ENCODE assay signal across 14 cellular contexts in genomic region chr9:127580371-127580770, GRCh38. TPM values are rescaled to one million over a fixed set of nuclear protein-coding genes. Genes with fewer than 3 reads are reported as not detected.
DNase-seq lines count a peak whose midpoint lies in the region; ATAC-seq and TF ChIP-seq lines count a peak whose summit lies in the region.
"Had no signal": no experiment of that assay in that cellular context is flagged by ENCODE, and none has a peak within 500 bp of the region (broad histone marks: within the 10 kb centered on the region; RNA-seq: fewer than 3 reads in every experiment).

No MANE protein-coding gene starts in this region.

- in situ Hi-C loops in GM23248 (cut with MboI), result no loop called here

- H3K9me2 ChIP-seq in GM23248 (ENCODE audit: insufficient read depth), result no peaks in the 10 kb centered on the region

- H3K4me2 ChIP-seq in BLaER1, result peak overlapping the region; percentile 40
- H3K4me2 ChIP-seq in GM23248 (ENCODE audit: unreplicated experiment), result peak overlapping the region; percentile 53
- H3K4me2 ChIP-seq in skeletal muscle satellite cell (ENCODE audit: low read length), result peak overlapping the region; percentile 92

- 82 to 85% methylated on average over 8 of the region's 8 CpGs for WGBS in GM23248 (ENCODE audit: low coverage in 1 of 2, low lambda C conversion rate in 2 of 2, missing lambda C conversion rate in 2 of 2), 2 experiments
- 62 to 72% methylated on average over 3 to 8 of the region's 8 CpGs for WGBS in body of pancreas, 2 donors

- no peak overlapping the region for H2AFZ ChIP-seq in GM23248

- H3K27me3 Mint-ChIP-seq in immature natural killer cell (ENCODE audit: low read depth in 3 of 3), result peaks cover 0 to 7% (median 0%) of the 10 kb centered on the region in 3 donors

- H3K36me3 ChIP-seq in BLaER1 (no peaks in the 10 kb centered on the region), GM23248 (ENCODE audit: low read depth) (no peaks in the 10 kb centered on the region), body of pancreas (replicated peaks in 1 of 2; ENCODE audit: insufficient read depth in 1 of 2, low read depth in 2 of 2) (no peaks in the 10 kb centered on the region), skeletal muscle satellite cell (ENCODE audit: insufficient read depth, low read length) (peaks cover 5% of the 10 kb centered on the region)

- TF ChIP-seq CTCF in body of pancreas (IDR thresholded peaks at IDR 0.05), result no peak

- H3K4me3 ChIP-seq in BLaER1, result no peak overlapping the region
- peak overlapping the region; percentile 74; the same call in 1 of the 2 replicates for H3K4me3 ChIP-seq in GM23248
- H3K4me3 ChIP-seq in body of pancreas, result no peak overlapping the region
- peak overlapping the region; percentile 72 for H3K4me3 ChIP-seq in skeletal muscle satellite cell (ENCODE audit: low read length)

- H3K27ac ChIP-seq in BLaER1, result no peak overlapping the region
- H3K27ac ChIP-seq in GM23248, result no peak overlapping the region
- H3K27ac ChIP-seq in body of pancreas, result peak overlapping the region in 3 of 4 donors; percentile 86 to 96 (median 94)

- DNase-seq in GM23248, result no peak
- no peak for DNase-seq in body of pancreas
- no peak for DNase-seq in immature natural killer cell
- no peak for DNase-seq in COLO829 (ENCODE audit: low spot score)
- DNase-seq in COLO668 (lab: John Stamatoyannopoulos, UW; ENCODE audit: unreplicated experiment), result no peak
- DNase-seq: activated effector memory CD4-positive, alpha-beta T cell treated with anti-CD3 and anti-CD28 coated beads, Interleukin-2, amount 50 U/mL, for 16 hours; aorta; CD4-positive, CD25-positive, alpha-beta regulatory T cell; DMS79 treated with DMSO at 0.1 percent for 48 hours; NCI-H1694 treated with DMSO at 0.1 percent for 48 hours; stimulated activated CD4-positive, alpha-beta T cell treated with anti-CD3 and anti-CD28 coated beads, Interleukin-2, amount 100 ng/mL, for 24 hours had no signal

- intact Hi-C loops in body of pancreas (cut with DNase I), result loop anchor here (5.0 kb wide), 2 partner anchors 33 to 73 kb away; no protein-coding TSS in a partner anchor

- H3K4me1 Mint-ChIP-seq in immature natural killer cell, result peaks cover 15 to 25% of the 10 kb centered on the region in 2 donors

- TF ChIP-seq POLR2A in body of pancreas (IDR thresholded peaks at IDR 0.05), result no peak

- H3K9ac ChIP-seq in BLaER1 (no peak overlapping the region), GM23248 (0 out of 2 replicates have a peak overlapping the region, but pooled peaks have one; percentile 90), skeletal muscle satellite cell (ENCODE audit: low read depth, low read length) (peak overlapping the region; percentile 39)

- no peak for ATAC-seq in body of pancreas

- H3K4me1 ChIP-seq in BLaER1, result peaks cover 39% of the 10 kb centered on the region
- peaks cover 41% of the 10 kb centered on the region for H3K4me1 ChIP-seq in GM23248 (ENCODE audit: insufficient read depth)
- peaks cover 58% of the 10 kb centered on the region for H3K4me1 ChIP-seq in body of pancreas
- peaks cover 53% of the 10 kb centered on the region for H3K4me1 ChIP-seq in skeletal muscle satellite cell (ENCODE audit: control insufficient read depth, insufficient read depth, low read length)

- H3K27ac Mint-ChIP-seq in immature natural killer cell, result peak overlapping the region in 1 of 6 donors; percentile 11
- H3K27ac Mint-ChIP-seq: CD4-positive, CD25-positive, alpha-beta regulatory T cell had no signal

- H3K4me3 Mint-ChIP-seq in immature natural killer cell, result no peak overlapping the region
- H3K4me3 Mint-ChIP-seq: CD4-positive, CD25-positive, alpha-beta regulatory T cell; neural crest cell had no signal

- H3K36me3 Mint-ChIP-seq in immature natural killer cell, result no peaks in the 10 kb centered on the region
- H3K36me3 Mint-ChIP-seq: CD4-positive, CD25-positive, alpha-beta regulatory T cell had no signal

- H3K79me2 ChIP-seq in GM23248 (ENCODE audit: insufficient read depth), result peaks cover 70% of the 10 kb centered on the region

- H4K20me1 ChIP-seq in BLaER1, result no peaks in the 10 kb centered on the region
- no peaks in the 10 kb centered on the region for H4K20me1 ChIP-seq in GM23248 (ENCODE audit: insufficient read depth)

- H3F3A ChIP-seq in GM23248 (ENCODE audit: insufficient read depth), result peaks cover 59% of the 10 kb centered on the region

- no peaks in the 10 kb centered on the region for H3K9me3 ChIP-seq in BLaER1
- no peaks in the 10 kb centered on the region for H3K9me3 ChIP-seq in GM23248 (ENCODE audit: low read depth)
- H3K9me3 ChIP-seq in body of pancreas, result no peaks in the 10 kb centered on the region
- H3K9me3 ChIP-seq in skeletal muscle satellite cell (replicated peaks; ENCODE audit: low read length), result peaks cover 6% of the 10 kb centered on the region

- H3K27me3 ChIP-seq in BLaER1 (no peaks in the 10 kb centered on the region), GM23248 (replicated peaks; ENCODE audit: insufficient read depth) (no peaks in the 10 kb centered on the region), body of pancreas (no peaks in the 10 kb centered on the region), skeletal muscle satellite cell (ENCODE audit: control insufficient read depth, insufficient read depth, low read length) (no peaks in the 10 kb centered on the region)

- H3K9me3 Mint-ChIP-seq in immature natural killer cell, result no peaks in the 10 kb centered on the region
- H3K9me3 Mint-ChIP-seq: CD4-positive, CD25-positive, alpha-beta regulatory T cell; neural crest cell had no signal

RNA-seq across cellular contexts. Expression of gene STXBP1, which starts 31.7 kb away (rescaled TPM):
- 28.5 and 61.8 TPM in 2 replicates for total RNA-seq in GM23248 (2014; rRNA removed; shearing (Covaris generic))
- 42.3 and 43.7 TPM in 2 replicates for polyA plus RNA-seq in GM23248 (2016; fragmentation: Nextera tagmentation; extraction: Ambion mirVana)
- total RNA-seq in body of pancreas, result 10 to 100 TPM; 34.5 to 39.9 TPM
- 16.2 and 32.7 TPM in 2 replicates for total RNA-seq in skeletal muscle satellite cell (2012; rRNA removed)
- under 1 TPM in 2 of 3 donors, not detected in 1; 0.59 to 0.99 TPM for polyA plus RNA-seq in immature natural killer cell

Comparison
In these comparisons a context has a peak if more than half of its experiments do, and no peak if none do; other contexts are left out.
1. H3K27ac ChIP-seq: peak in body of pancreas (3 of 4); none in BLaER1 (single experiment) and GM23248 (single experiment).
2. H3K4me2 ChIP-seq: peak in every context shown above with its lines; median percentile 92 in skeletal muscle satellite cell; 53 in GM23248; 40 in BLaER1.
3. H3K4me3 ChIP-seq: peak in GM23248 (single experiment) and skeletal muscle satellite cell (single experiment); none in BLaER1 (single experiment) and body of pancreas (0 of 2).